Comparison of ENCODE assay signal across 31 cellular contexts in the genomic region with DNA sequence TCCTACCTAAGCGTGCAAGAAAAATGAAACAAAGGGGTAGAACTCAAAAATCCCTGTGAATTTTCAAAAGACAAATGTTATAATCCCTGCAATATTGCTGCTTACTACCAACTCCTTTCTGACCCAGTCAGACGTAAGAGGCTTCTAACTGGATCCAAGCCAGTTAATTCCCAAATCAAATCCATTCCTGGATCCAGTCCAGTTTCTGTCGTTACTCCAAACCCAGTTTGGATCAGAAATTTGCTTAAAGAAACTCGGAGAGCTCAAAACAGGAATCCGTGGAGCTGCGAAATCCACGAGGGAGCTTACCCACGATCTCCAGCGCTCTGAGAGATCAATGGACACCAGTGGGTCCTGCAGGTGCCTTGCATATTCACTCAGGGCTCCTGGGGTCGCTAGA.
"Had no signal": no experiment of that assay in that cellular context is flagged by ENCODE, and none has a peak within 500 bp of the region (broad histone marks: within the 10 kb centered on the region; RNA-seq: fewer than 3 reads in every experiment).

No MANE protein-coding gene starts in this region.

- H3K4me1 ChIP-seq: SJCRH30 had no signal

- H3K9ac ChIP-seq: KMS-11 had no signal

- FAIRE-seq: bronchial epithelial cell, TTC549 had no signal

- H3K4me3 ChIP-seq: SJCRH30, SK-N-MC had no signal

- H3K4me2 ChIP-seq: KMS-11 had no signal

- H3K27me3 ChIP-seq: SJCRH30 had no signal

- H3K9me3 ChIP-seq: SJCRH30 had no signal

- H3K36me3 ChIP-seq: SJCRH30 had no signal

- DNase-seq: activated CD4-positive, alpha-beta T cell treated with anti-CD3 and anti-CD28 coated beads for 36 hours; activated CD4-positive, alpha-beta T cell treated with anti-CD3 and anti-CD28 coated beads, Interleukin-2, amount 10 ng/mL, durations not matched to agents 7 days and 5 days; activated CD4-positive, alpha-beta T cell treated with anti-CD3 and anti-CD28 coated beads, Interleukin-2, amount 50 U/mL, for 48 hours; activated CD8-positive, alpha-beta T cell treated with anti-CD3 and anti-CD28 coated beads, Interleukin-2, amount 10 ng/mL, durations not matched to agents 7 days and 5 days; activated effector memory CD4-positive, alpha-beta T cell treated with Interleukin-2 at 50 U/mL for 16 hours; activated naive CD4-positive, alpha-beta T cell treated with anti-CD3 and anti-CD28 coated beads, Interleukin-2, amount 10 ng/mL, durations not matched to agents 7 days and 5 days; activated naive CD8-positive, alpha-beta T cell treated with anti-CD3 and anti-CD28 coated beads, Interleukin-2, amount 50 U/mL, for 24 hours; activated T-cell treated with anti-CD3 and anti-CD28 coated beads for 4 hours; activated T-cell treated with anti-CD3 and anti-CD28 coated beads, Interleukin-2, amount 50 U/mL, for 48 hours; anterior cingulate cortex; caudate nucleus; cerebellar nuclear complex; MM.1S; MV-4-11; NCI-H1092; NCI-H1436 treated with DMSO at 0.1 percent for 48 hours; NCI-H1694 treated with DMSO at 0.1 percent for 48 hours; NCI-H2029; NCI-H2107; NCI-H2171; NCI-H2227 treated with DMSO at 0.1 percent for 48 hours; NCI-H446 treated with DMSO at 0.1 percent for 48 hours; NCI-H524; NCI-H69; SHP77; SJCRH30; T1000 had no signal

- H3K27ac ChIP-seq: KMS-11, SJCRH30, SK-N-MC had no signal
